6 cellular contexts compared by ENCODE assay signal in the genomic region with DNA sequence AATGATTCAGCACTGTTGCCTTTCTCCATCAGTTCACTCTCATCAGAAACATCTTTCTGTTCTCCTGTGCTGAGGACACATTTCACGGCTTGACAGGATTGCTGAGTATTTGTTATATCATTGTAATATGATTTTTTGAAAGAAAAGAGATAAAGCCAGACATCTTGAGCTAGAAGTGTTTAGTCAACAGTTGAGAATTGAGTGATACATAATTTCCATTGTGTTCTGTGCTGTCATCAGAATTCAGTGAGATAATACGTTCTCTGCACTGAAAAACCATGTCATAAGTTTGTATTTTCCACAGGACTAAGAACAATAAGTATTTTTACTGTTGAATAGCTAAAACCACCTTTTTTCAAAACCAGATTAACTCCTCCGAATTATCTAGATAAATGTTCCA.
"Had no signal": no experiment of that assay in that cellular context is flagged by ENCODE, and none has a peak within 500 bp of the region (broad histone marks: within the 10 kb centered on the region; RNA-seq: fewer than 3 reads in every experiment).

No MANE protein-coding gene starts in this region.

- H3K4me1 Mint-ChIP-seq: GM23338, H9 had no signal

- DNase-seq: H9, HCEC 1CT, HFFc6, IMR-90 had no signal

- H3K4me3 Mint-ChIP-seq: GM23338, H9, HFFc6 had no signal

- H3K27ac Mint-ChIP-seq: GM23338, HFFc6 had no signal

- H3K9me3 Mint-ChIP-seq: GM23338, H9, HFFc6 had no signal

- H2AFZ ChIP-seq: GM23338 had no signal

- H3K4me2 ChIP-seq: GM23338 had no signal

- H3K4me3 ChIP-seq: GM23338, K562 had no signal
